In the genomic region with DNA sequence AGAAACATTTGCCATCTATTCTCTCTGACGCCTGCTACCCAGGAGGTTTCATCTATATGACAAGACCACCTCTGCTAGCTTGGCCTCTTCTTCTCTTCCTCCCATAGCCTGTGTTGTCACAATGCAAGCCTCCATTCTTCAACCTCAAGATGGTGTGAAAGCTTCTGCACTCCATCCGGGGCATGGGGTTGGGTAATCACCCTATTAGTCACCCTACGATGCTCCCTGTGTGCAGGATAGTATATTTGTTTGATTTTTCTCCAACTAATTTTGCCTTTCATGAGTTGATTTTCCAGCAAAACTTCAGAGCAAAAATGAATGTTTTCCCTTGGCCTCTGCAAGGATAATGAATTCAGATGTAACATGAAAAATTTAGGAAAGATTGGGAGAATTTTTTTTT, we compare ENCODE assay signal across 17 cellular contexts.
"Had no signal": no experiment of that assay in that cellular context is flagged by ENCODE, and none has a peak within 500 bp of the region (broad histone marks: within the 10 kb centered on the region; RNA-seq: fewer than 3 reads in every experiment).

No MANE protein-coding gene starts in this region.

- H3K4me3 ChIP-seq: coronary artery, dorsolateral prefrontal cortex, left lung, spleen, suprapubic skin, tibial artery had no signal

- H3K27ac ChIP-seq: coronary artery, dorsolateral prefrontal cortex, left lung, spleen, suprapubic skin, tibial artery, VCaP had no signal

- H3K4me1 ChIP-seq: left lung, spleen, suprapubic skin, tibial artery had no signal

- ATAC-seq: effector memory CD8-positive, alpha-beta T cell; left lung; right cardiac atrium had no signal

- H3K9me3 ChIP-seq: left lung, spleen, suprapubic skin, tibial artery had no signal

- H3K36me3 ChIP-seq: left lung, spleen, suprapubic skin, tibial artery had no signal

- H3K27me3 ChIP-seq: left lung, spleen, suprapubic skin, tibial artery had no signal

- DNase-seq: activated CD4-positive, alpha-beta T cell treated with anti-CD3 and anti-CD28 coated beads for 4 hours; activated CD4-positive, alpha-beta T cell treated with anti-CD3 and anti-CD28 coated beads, Interleukin-2, amount 50 U/mL, for 4 hours; activated CD8-positive, alpha-beta memory T cell treated with anti-CD3 and anti-CD28 coated beads for 24 hours; activated effector memory CD4-positive, alpha-beta T cell treated with Interleukin-2 at 50 U/mL for 16 hours; activated naive CD4-positive, alpha-beta T cell treated with Interleukin-2 at 50 U/mL for 16 hours; aorta; dorsolateral prefrontal cortex; effector memory CD8-positive, alpha-beta T cell; left lung; posterior cingulate gyrus; right cardiac atrium; spleen; stimulated activated naive CD4-positive, alpha-beta T cell; tibial artery had no signal
